8 cellular contexts compared by ENCODE assay signal in genomic region chr1:171781167-171781875, GRCh38. TPM values are rescaled to one million over a fixed set of nuclear protein-coding genes. Genes with fewer than 3 reads are reported as not detected.
DNase-seq lines count a peak whose midpoint lies in the region; ATAC-seq, FAIRE-seq and TF ChIP-seq lines count a peak whose summit lies in the region.

METTL13 (plus strand) TSS chr1:171781660; CDS start chr1:171781968, 308 bp downstream.

- H3K27ac ChIP-seq in iPS-20b (ENCODE audit: low read length) (peak within 1 kb of the TSS; percentile 84), skin epidermis (peak within 1 kb of the TSS; percentile 61 to 97 (median 87))

- CTCF ChIA-PET in AG04449 (lab: Yijun Ruan, JAX), result interaction anchor here (0.8 to 5.7 kb wide), 6 partner anchors 13 to 221 kb away, joined by 3 to 25 read pairs (median 6); no protein-coding TSS in a partner anchor

- H3K36me3 ChIP-seq in bronchial epithelial cell (ENCODE audit: control insufficient read depth, insufficient read depth, low read length) (peaks cover 13% of the 10 kb centered on the region), iPS-20b (ENCODE audit: insufficient read depth, low read depth, low read length) (peaks cover 34% of the 10 kb centered on the region)

- TF ChIP-seq CTCF in AG04449 (IDR thresholded peaks at IDR 0.05; ENCODE audit: insufficient read depth, low read length, missing control alignments), result no peak
- TF ChIP-seq CTCF in WI38 (IDR thresholded peaks at IDR 0.05; ENCODE audit: low read depth, low read length), result no peak
- TF ChIP-seq CTCF in bronchial epithelial cell (IDR thresholded peaks at IDR 0.05; ENCODE audit: insufficient read depth, low read length, severe bottlenecking), result no peak

- peak within 1 kb of the TSS; percentile 95 for H3K9ac ChIP-seq in iPS-20b (ENCODE audit: low read depth, low read length)

- no peaks in the 10 kb centered on the region for H3K27me3 ChIP-seq in bronchial epithelial cell (ENCODE audit: control insufficient read depth, insufficient read depth, low read length)
- H3K27me3 ChIP-seq in iPS-20b (ENCODE audit: insufficient read depth, low read length), result no peaks in the 10 kb centered on the region

- no peaks in the 10 kb centered on the region for H3K9me3 ChIP-seq in iPS-20b (ENCODE audit: insufficient read depth, low read depth, low read length)

- H3K4me1 ChIP-seq in iPS-20b (ENCODE audit: insufficient read depth, low read length), result no peaks in the 10 kb centered on the region

- H3K4me3 ChIP-seq in AG04449 (ENCODE audit: low read depth, low read length) (peak within 1 kb of the TSS; percentile 89), WI38 (ENCODE audit: low read depth, low read length) (peak within 1 kb of the TSS; percentile 96), bronchial epithelial cell (ENCODE audit: low read depth, low read length) (peak within 1 kb of the TSS; percentile 86), iPS-20b (ENCODE audit: low read length) (peak within 1 kb of the TSS; percentile 95), skin epidermis (peak within 1 kb of the TSS; percentile 66 to 77 (median 69))

- peak; percentile 99 for ATAC-seq in GM18907 (IDR thresholded peaks at IDR 0.05; ENCODE audit: unreplicated experiment)
- peak; percentile 98 for ATAC-seq in HG03159 (IDR thresholded peaks at IDR 0.05; ENCODE audit: unreplicated experiment)

- DNase-seq in AG04449 (ENCODE audit: low read depth, low spot score), result peak; percentile 94
- peak; percentile 98 for DNase-seq in NCI-H2227 treated with DMSO at 0.1 percent for 48 hours (lab: John Stamatoyannopoulos, UW)
- peak; percentile 96 for DNase-seq in bronchial epithelial cell (ENCODE audit: low read depth)

- peak; percentile 7 for FAIRE-seq in bronchial epithelial cell (lab: Jason Lieb, UNC)

- POLR2A ChIA-PET in AG04449 (lab: Yijun Ruan, JAX), result interaction anchor here (0.6 to 2.1 kb wide), 3 partner anchors 12 to 38 kb away, joined by 3 to 16 read pairs (median 3); partner anchors contain the start of gene VAMP4

RNA-seq across cellular contexts. Expression of gene METTL13, which starts in this region (rescaled TPM):
- total RNA-seq in bronchial epithelial cell, result 28.3 and 30.8 TPM in 2 replicates

Comparison
In these comparisons a context has a peak if more than half of its experiments do, and no peak if none do; other contexts are left out.
1. Peak in every context shown above with its lines: DNase-seq, ATAC-seq, H3K4me3 ChIP-seq and H3K27ac ChIP-seq.